In the genomic region with DNA sequence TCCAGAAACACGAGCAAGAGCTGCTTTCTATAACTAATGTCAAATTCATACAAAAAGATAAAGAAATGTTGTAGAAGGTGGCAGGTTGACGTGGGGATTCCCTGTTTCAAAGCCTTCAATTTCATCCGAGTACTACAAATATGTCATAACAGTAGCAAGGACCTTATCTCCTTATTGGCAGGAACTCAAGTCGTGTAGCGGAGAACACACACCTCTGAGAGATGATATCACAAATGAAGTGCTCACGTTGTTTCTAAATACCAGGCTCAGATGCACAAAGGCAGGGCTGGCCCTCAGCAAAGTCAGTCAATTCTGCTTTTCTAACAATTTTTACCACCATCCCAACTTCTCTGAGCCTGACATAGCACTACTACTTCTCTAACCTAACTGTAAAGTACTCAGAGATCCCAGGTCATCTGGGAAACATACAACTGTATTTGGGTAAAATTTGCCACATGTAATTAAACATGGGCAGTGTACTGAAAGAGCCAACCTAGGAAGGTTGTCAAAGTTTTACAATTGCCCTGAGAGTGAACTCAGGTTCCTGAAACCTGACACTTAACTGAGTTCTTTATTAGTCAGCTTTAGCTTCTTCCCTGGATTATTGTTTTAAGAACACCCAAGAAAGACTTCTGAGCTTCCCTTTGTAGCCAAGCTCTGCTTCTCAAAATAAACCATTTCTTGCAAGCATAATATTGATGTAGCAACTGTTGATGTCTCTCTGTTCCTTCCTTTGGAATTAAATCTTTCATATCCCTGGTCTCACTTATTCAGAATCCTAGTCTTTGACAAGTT, we compare ENCODE assay signal across 18 cellular contexts.
DNase-seq lines count a peak whose midpoint lies in the region; ATAC-seq and TF ChIP-seq lines count a peak whose summit lies in the region.
"Had no signal": no experiment of that assay in that cellular context is flagged by ENCODE, and none has a peak within 500 bp of the region (broad histone marks: within the 10 kb centered on the region; RNA-seq: fewer than 3 reads in every experiment).

No MANE protein-coding gene starts in this region.

- ATAC-seq in naive thymus-derived CD4-positive, alpha-beta T cell, result no peak
- ATAC-seq: body of pancreas had no signal

- H3F3A ChIP-seq in GM23248 (ENCODE audit: insufficient read depth) (peaks cover 32% of the 10 kb centered on the region), PC-9 (ENCODE audit: insufficient read depth, low read depth) (no peaks in the 10 kb centered on the region)

- H3K27ac ChIP-seq in GM23248 (no peak overlapping the region), PC-9 (no peak overlapping the region)
- no peak overlapping the region for H3K27ac ChIP-seq in naive thymus-derived CD4-positive, alpha-beta T cell (ENCODE audit: low read depth, low read length)
- H3K27ac ChIP-seq: body of pancreas, epithelial cell of prostate had no signal

- no peaks in the 10 kb centered on the region for H3K36me3 Mint-ChIP-seq in naive thymus-derived CD4-positive, alpha-beta T cell
- H3K36me3 Mint-ChIP-seq: immature natural killer cell had no signal

- no peak overlapping the region for H3K4me3 ChIP-seq in GM23248
- no peak overlapping the region for H3K4me3 ChIP-seq in PC-9
- no peak overlapping the region for H3K4me3 ChIP-seq in fibroblast of mammary gland (ENCODE audit: control insufficient read depth, low read depth, low read length)
- no peak overlapping the region for H3K4me3 ChIP-seq in naive thymus-derived CD4-positive, alpha-beta T cell (ENCODE audit: low read length)
- H3K4me3 ChIP-seq: body of pancreas had no signal

- 95 to 97% methylated on average over 6 of the region's 6 CpGs for WGBS in GM23248 (ENCODE audit: low coverage in 1 of 2, low lambda C conversion rate in 2 of 2, missing lambda C conversion rate in 2 of 2), 2 experiments

- H4K20me1 ChIP-seq in GM23248 (ENCODE audit: insufficient read depth), result no peaks in the 10 kb centered on the region
- H4K20me1 ChIP-seq in PC-9 (ENCODE audit: insufficient read depth), result no peaks in the 10 kb centered on the region

- DNase-seq in GM23248, result peak; percentile 53
- peak; percentile 8 to 36 for DNase-seq in PC-9
- DNase-seq in fibroblast of mammary gland (ENCODE audit: low read depth), result peak; percentile 72
- peak; percentile 57 for DNase-seq in non-pigmented ciliary epithelial cell (ENCODE audit: low read depth)
- DNase-seq in middle frontal gyrus (ENCODE audit: extremely low spot score, low spot score), result no peak
- no peak for DNase-seq in SIG-M5 (lab: John Stamatoyannopoulos, UW)
- DNase-seq in naive thymus-derived CD4-positive, alpha-beta T cell, result no peak
- no peak for DNase-seq in central memory CD4-positive, alpha-beta T cell
- DNase-seq: activated CD4-positive, CD25-positive, alpha-beta regulatory T cell treated with anti-CD3 and anti-CD28 coated beads, Interleukin-2, amount 50 U/mL, for 72 hours; activated T-cell treated with anti-CD3 and anti-CD28 coated beads, Interleukin-2, amount 50 U/mL, for 1 hour; body of pancreas; immature natural killer cell; KBM-7; NCI-H2029 treated with DMSO at 0.1 percent for 48 hours; stimulated activated CD4-positive, alpha-beta T cell treated with anti-CD3 and anti-CD28 coated beads, Interleukin-2, amount 100 ng/mL, for 48 hours; stimulated activated naive CD4-positive, alpha-beta T cell; SW 1271 had no signal

- intact Hi-C loops in PC-9 (cut with micrococcal nuclease; ENCODE audit: unreplicated experiment), result no loop called here
- intact Hi-C loops in naive thymus-derived CD4-positive, alpha-beta T cell (cut with micrococcal nuclease), result no loop called here

- H3K79me2 ChIP-seq in GM23248 (ENCODE audit: insufficient read depth), result no peaks in the 10 kb centered on the region
- no peaks in the 10 kb centered on the region for H3K79me2 ChIP-seq in PC-9 (ENCODE audit: low read depth)

- no peaks in the 10 kb centered on the region for H3K9me3 ChIP-seq in GM23248 (ENCODE audit: low read depth)
- no peaks in the 10 kb centered on the region for H3K9me3 ChIP-seq in PC-9 (ENCODE audit: insufficient read depth, low read depth)
- no peaks in the 10 kb centered on the region for H3K9me3 ChIP-seq in naive thymus-derived CD4-positive, alpha-beta T cell (ENCODE audit: control insufficient read depth in 2 of 3, low read length in 3 of 3)
- H3K9me3 ChIP-seq: body of pancreas had no signal

- peaks cover 0 to 5% (median 2%) of the 10 kb centered on the region in 11 donors for H3K9me3 Mint-ChIP-seq in naive thymus-derived CD4-positive, alpha-beta T cell

- TF ChIP-seq CTCF in PC-9 (conservative IDR thresholded peaks at IDR 0.05) (no peak), fibroblast of mammary gland (conservative IDR thresholded peaks at IDR 0.05; ENCODE audit: control insufficient read depth, insufficient read depth, low read depth, low read length) (no peak)

- no peaks in the 10 kb centered on the region for H3K4me1 Mint-ChIP-seq in naive thymus-derived CD4-positive, alpha-beta T cell
- H3K4me1 Mint-ChIP-seq: immature natural killer cell had no signal

- H3K36me3 ChIP-seq in GM23248 (ENCODE audit: low read depth), result no peaks in the 10 kb centered on the region
- no peaks in the 10 kb centered on the region for H3K36me3 ChIP-seq in PC-9 (ENCODE audit: low read depth)
- no peaks in the 10 kb centered on the region for H3K36me3 ChIP-seq in naive thymus-derived CD4-positive, alpha-beta T cell (ENCODE audit: control insufficient read depth in 2 of 3, insufficient read depth in 3 of 3, low read length in 3 of 3)

- POLR2A ChIA-PET in PC-9 (lab: Charles Lee; ENCODE audit: unreplicated experiment), result interaction anchor here (0.6 kb wide), 1 partner anchor 193 kb away, joined by 7 read pairs; no protein-coding TSS in a partner anchor
- POLR2A ChIA-PET in naive thymus-derived CD4-positive, alpha-beta T cell (lab: Charles Lee), result no interaction called here

- peaks cover 39% of the 10 kb centered on the region for H3K4me1 ChIP-seq in GM23248 (ENCODE audit: insufficient read depth)
- peaks cover 18% of the 10 kb centered on the region for H3K4me1 ChIP-seq in PC-9 (replicated peaks; ENCODE audit: insufficient read depth)
- no peaks in the 10 kb centered on the region for H3K4me1 ChIP-seq in naive thymus-derived CD4-positive, alpha-beta T cell (ENCODE audit: control insufficient read depth in 2 of 2, insufficient read depth in 2 of 2, low read length in 2 of 2)

- H3K9me2 ChIP-seq in GM23248 (ENCODE audit: insufficient read depth), result no peaks in the 10 kb centered on the region
- H3K9me2 ChIP-seq in PC-9 (ENCODE audit: insufficient read depth), result no peaks in the 10 kb centered on the region

- H3K27me3 ChIP-seq in GM23248 (replicated peaks; ENCODE audit: insufficient read depth) (no peaks in the 10 kb centered on the region), PC-9 (ENCODE audit: insufficient read depth, low read depth) (no peaks in the 10 kb centered on the region)
- H3K27me3 ChIP-seq in naive thymus-derived CD4-positive, alpha-beta T cell (ENCODE audit: control insufficient read depth in 2 of 2, insufficient read depth in 2 of 2, low read length in 2 of 2), result no peaks in the 10 kb centered on the region
- H3K27me3 ChIP-seq: body of pancreas had no signal

- H2AFZ ChIP-seq in GM23248 (no peak overlapping the region), PC-9 (no peak overlapping the region)

- H3K9ac ChIP-seq in GM23248, result no peak overlapping the region

- no TSS peak for BruUV-seq in PC-9 (replicated peaks; lab: Mats Ljungman, UMichigan)

- peak overlapping the region; percentile 1 for H3K4me2 ChIP-seq in GM23248 (ENCODE audit: unreplicated experiment)
- H3K4me2 ChIP-seq in PC-9, result peak overlapping the region; percentile 28

- CTCF ChIA-PET in PC-9 (lab: Charles Lee), result interaction anchor here (0.6 kb wide), 1 partner anchor 596 kb away, joined by 4 read pairs; no protein-coding TSS in a partner anchor
- CTCF ChIA-PET in naive thymus-derived CD4-positive, alpha-beta T cell (lab: Charles Lee), result no interaction called here

- in situ Hi-C loops in GM23248 (cut with MboI), result no loop called here

- H3K27me3 Mint-ChIP-seq in naive thymus-derived CD4-positive, alpha-beta T cell, result peaks cover 7 to 36% (median 17%) of the 10 kb centered on the region in 5 donors

- no peak overlapping the region for H3K4me3 Mint-ChIP-seq in naive thymus-derived CD4-positive, alpha-beta T cell
- H3K4me3 Mint-ChIP-seq: immature natural killer cell had no signal

- no peak overlapping the region for H3K27ac Mint-ChIP-seq in naive thymus-derived CD4-positive, alpha-beta T cell
- H3K27ac Mint-ChIP-seq: immature natural killer cell had no signal

Comparison
In these comparisons a context has a peak if more than half of its experiments do, and no peak if none do; other contexts are left out.
1. DNase-seq: peak in GM23248 (single experiment), PC-9 (2 of 2), fibroblast of mammary gland (single experiment) and non-pigmented ciliary epithelial cell (single experiment); none in middle frontal gyrus (single experiment), SIG-M5 (single experiment), naive thymus-derived CD4-positive, alpha-beta T cell (0 of 9) and central memory CD4-positive, alpha-beta T cell (single experiment).